In genomic region chr5:154211611-154212390, GRCh38 we compare ENCODE assay signal across 1 cellular context.
TF ChIP-seq lines count a peak whose summit lies in the region.

No MANE protein-coding gene starts in this region.

TF ChIP-seq in GM23338, 12 proteins besides CTCF, POLR2A, EP300 and RAD21 (continued from another document):
- TF ChIP-seq, protein P1, sequence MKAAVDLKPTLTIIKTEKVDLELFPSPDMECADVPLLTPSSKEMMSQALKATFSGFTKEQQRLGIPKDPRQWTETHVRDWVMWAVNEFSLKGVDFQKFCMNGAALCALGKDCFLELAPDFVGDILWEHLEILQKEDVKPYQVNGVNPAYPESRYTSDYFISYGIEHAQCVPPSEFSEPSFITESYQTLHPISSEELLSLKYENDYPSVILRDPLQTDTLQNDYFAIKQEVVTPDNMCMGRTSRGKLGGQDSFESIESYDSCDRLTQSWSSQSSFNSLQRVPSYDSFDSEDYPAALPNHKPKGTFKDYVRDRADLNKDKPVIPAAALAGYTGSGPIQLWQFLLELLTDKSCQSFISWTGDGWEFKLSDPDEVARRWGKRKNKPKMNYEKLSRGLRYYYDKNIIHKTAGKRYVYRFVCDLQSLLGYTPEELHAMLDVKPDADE (IDR thresholded peaks at IDR 0.05): no peak
- no peak for TF ChIP-seq ZNF331 (CRISPR knock-in tag; IDR thresholded peaks at IDR 0.05; ENCODE audit: low read depth)
- TF ChIP-seq CREB1 (CRISPR knock-in tag; IDR thresholded peaks at IDR 0.05; ENCODE audit: low read depth): no peak
TF ChIP-seq in GM23338: peak in this region for 0.
